In the genomic region with DNA sequence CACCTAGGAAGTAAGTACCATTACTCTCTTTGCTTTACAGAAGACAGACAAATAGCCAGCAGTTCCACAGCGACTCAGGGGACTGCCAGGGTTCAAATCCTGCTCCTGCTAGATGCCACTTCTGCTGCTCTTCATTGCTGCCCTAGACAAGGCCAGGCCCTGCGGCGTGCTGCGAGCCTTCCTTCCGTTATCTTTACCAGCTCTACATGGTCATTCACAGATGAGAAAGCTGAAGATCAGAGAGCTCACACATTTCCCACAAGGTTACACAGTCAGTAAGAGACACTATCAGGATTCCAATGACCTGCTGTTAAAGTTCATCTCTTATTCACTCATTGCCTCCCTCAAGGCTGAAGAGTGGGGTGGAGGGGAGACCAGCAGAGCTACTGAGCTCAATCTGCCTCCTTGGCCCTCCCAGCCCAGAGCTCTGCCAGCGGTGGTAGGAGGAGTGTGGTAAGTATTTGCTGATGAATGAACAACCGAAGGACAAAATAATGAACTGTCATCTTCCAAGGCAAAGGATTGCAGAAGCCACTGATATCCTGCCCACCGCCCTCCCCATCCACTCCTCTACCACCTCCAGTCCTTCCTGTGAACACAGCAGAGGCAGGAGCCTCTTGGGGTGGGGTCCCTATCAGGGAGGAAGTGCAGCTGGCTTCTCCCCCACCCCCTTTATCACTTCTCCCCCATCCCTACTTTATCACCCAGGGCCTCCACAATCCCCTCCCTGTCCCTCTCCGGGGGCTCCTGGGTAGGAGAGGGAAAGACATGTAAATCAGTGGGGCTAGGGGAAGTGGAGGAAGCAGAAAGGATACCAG, we compare ENCODE assay signal across 14 cellular contexts. TPM values are rescaled to one million over a fixed set of nuclear protein-coding genes. Genes with fewer than 3 reads are reported as not detected.
A peak's percentile ranks its signal among the peaks of the same experiment; 100 is the strongest.
DNase-seq lines count a peak whose midpoint lies in the region; ATAC-seq and TF ChIP-seq lines count a peak whose summit lies in the region.
"Had no signal": no experiment of that assay in that cellular context is flagged by ENCODE, and none has a peak within 500 bp of the region (broad histone marks: within the 10 kb centered on the region; RNA-seq: fewer than 3 reads in every experiment).

No MANE protein-coding gene starts in this region.

- peak overlapping the region; percentile 97 for H3K27ac Mint-ChIP-seq in activated T-cell treated with anti-CD3 and anti-CD28 coated beads, Interleukin-2, amount 50 U/mL, for 24 hours
- peak overlapping the region; percentile 91 for H3K27ac Mint-ChIP-seq in stimulated activated memory B cell treated with anti-CD40 and anti-IgM and Interleukin-4, amounts not matched to agents 10 μg/mL and 1 μg/mL and 100 μg/mL, for 72 hours
- H3K27ac Mint-ChIP-seq: GM23338, progenitor cell of endocrine pancreas had no signal

- peak overlapping the region; percentile 3 for H3K4me3 Mint-ChIP-seq in activated T-cell treated with anti-CD3 and anti-CD28 coated beads, Interleukin-2, amount 50 U/mL, for 24 hours
- H3K4me3 Mint-ChIP-seq in activated T-cell treated with anti-CD3 and anti-CD28 coated beads, Interleukin-2, amount 50 U/mL, for 4 hours: no peak overlapping the region
- no peak overlapping the region for H3K4me3 Mint-ChIP-seq in stimulated activated memory B cell treated with anti-CD40 and anti-IgM and Interleukin-4, amounts not matched to agents 10 μg/mL and 1 μg/mL and 100 μg/mL, for 72 hours
- H3K4me3 Mint-ChIP-seq: GM23338 had no signal

- DNase-seq in activated T-cell treated with anti-CD3 and anti-CD28 coated beads, Interleukin-2, amount 50 U/mL, for 24 hours: no peak
- DNase-seq in activated T-cell treated with anti-CD3 and anti-CD28 coated beads, Interleukin-2, amount 50 U/mL, for 4 hours: no peak
- DNase-seq in RWPE1 (ENCODE audit: low spot score) (no peak), amniotic epithelial cell (ENCODE audit: low read depth) (peak; percentile 63), transverse colon (no peak)
- DNase-seq: activated gamma-delta T cell treated with Interleukin-2 at 50 U/mL for 16 hours, colonic mucosa, MM.1S had no signal

- H3K9me3 Mint-ChIP-seq in activated T-cell treated with anti-CD3 and anti-CD28 coated beads, Interleukin-2, amount 50 U/mL, for 24 hours: no peaks in the 10 kb centered on the region
- no peaks in the 10 kb centered on the region for H3K9me3 Mint-ChIP-seq in activated T-cell treated with anti-CD3 and anti-CD28 coated beads, Interleukin-2, amount 50 U/mL, for 4 hours
- no peaks in the 10 kb centered on the region for H3K9me3 Mint-ChIP-seq in stimulated activated memory B cell treated with anti-CD40 and anti-IgM and Interleukin-4, amounts not matched to agents 10 μg/mL and 1 μg/mL and 100 μg/mL, for 72 hours
- H3K9me3 Mint-ChIP-seq: GM23338 had no signal

- in situ Hi-C loops in transverse colon (cut with MboI; ENCODE audit: low pct_ligation_motif_present in 1 of 4, low pct_unique_long_range_greater_than_20kb in 1 of 4, low sequenced_read_pairs in 3 of 4): loop anchor here (5.0 to 25.0 kb wide), 4 partner anchors 50 to 122 kb away; a partner anchor contains a TSS

- H3K36me3 Mint-ChIP-seq in activated T-cell treated with anti-CD3 and anti-CD28 coated beads, Interleukin-2, amount 50 U/mL, for 24 hours (ENCODE audit: low read depth): no peaks in the 10 kb centered on the region
- H3K36me3 Mint-ChIP-seq in activated T-cell treated with anti-CD3 and anti-CD28 coated beads, Interleukin-2, amount 50 U/mL, for 4 hours (ENCODE audit: insufficient read depth): no peaks in the 10 kb centered on the region
- no peaks in the 10 kb centered on the region for H3K36me3 Mint-ChIP-seq in stimulated activated memory B cell treated with anti-CD40 and anti-IgM and Interleukin-4, amounts not matched to agents 10 μg/mL and 1 μg/mL and 100 μg/mL, for 72 hours

- WGBS in transverse colon (ENCODE audit: low coverage in 1 of 2), 2 donors: 90% methylated on average over 9 of the region's 9 CpGs; no CpG with 5 or more reads in 1 of the 2 donors

- H3K27ac ChIP-seq in RWPE1 (peak overlapping the region; percentile 61), transverse colon (no peak overlapping the region)
- H3K27ac ChIP-seq: colonic mucosa had no signal

- H3K36me3 ChIP-seq in transverse colon: no peaks in the 10 kb centered on the region
- H3K36me3 ChIP-seq: colonic mucosa had no signal

- peaks cover 90% of the 10 kb centered on the region for H3K4me1 Mint-ChIP-seq in activated T-cell treated with anti-CD3 and anti-CD28 coated beads, Interleukin-2, amount 50 U/mL, for 24 hours (ENCODE audit: low read depth)
- H3K4me1 Mint-ChIP-seq in activated T-cell treated with anti-CD3 and anti-CD28 coated beads, Interleukin-2, amount 50 U/mL, for 4 hours (ENCODE audit: low read depth): peaks cover 80% of the 10 kb centered on the region
- peaks cover 75% of the 10 kb centered on the region for H3K4me1 Mint-ChIP-seq in stimulated activated memory B cell treated with anti-CD40 and anti-IgM and Interleukin-4, amounts not matched to agents 10 μg/mL and 1 μg/mL and 100 μg/mL, for 72 hours

- H3K9me3 ChIP-seq in transverse colon: no peaks in the 10 kb centered on the region
- H3K9me3 ChIP-seq: colonic mucosa had no signal

- CTCF ChIA-PET in RWPE1 (lab: Yijun Ruan, JAX): interaction anchor here (0.5 to 0.8 kb wide), 5 partner anchors 43 to 837 kb away, joined by 3 to 5 read pairs (median 3); a partner anchor contains a TSS

- no peak for ATAC-seq in activated T-cell treated with anti-CD3 and anti-CD28 coated beads, Interleukin-2, amount 50 U/mL, for 4 hours
- ATAC-seq in stimulated activated memory B cell treated with anti-CD40 and anti-IgM and Interleukin-4, amounts not matched to agents 10 μg/mL and 1 μg/mL and 100 μg/mL, for 72 hours: no peak
- ATAC-seq in HG02870 (IDR thresholded peaks at IDR 0.05; ENCODE audit: unreplicated experiment): no peak
- ATAC-seq in GM19455 (IDR thresholded peaks at IDR 0.05; ENCODE audit: unreplicated experiment): no peak
- ATAC-seq: GM23338 had no signal

- no peak for TF ChIP-seq POLR2A in transverse colon (IDR thresholded peaks at IDR 0.05)

- TF ChIP-seq CTCF in RWPE1 (conservative IDR thresholded peaks at IDR 0.05; ENCODE audit: low read depth) (no peak), transverse colon (IDR thresholded peaks at IDR 0.05) (no peak)

- TF ChIP-seq EP300 in transverse colon (IDR thresholded peaks at IDR 0.05; ENCODE audit: low read depth): no peak

- POLR2A ChIA-PET in RWPE1 (lab: Yijun Ruan, JAX; ENCODE audit: low non-redundant PET): no interaction called here

- H3K4me3 ChIP-seq in transverse colon: no peak overlapping the region
- H3K4me3 ChIP-seq: colonic mucosa, GM23338, lung had no signal

- H3K27me3 Mint-ChIP-seq in activated T-cell treated with anti-CD3 and anti-CD28 coated beads, Interleukin-2, amount 50 U/mL, for 24 hours: no peaks in the 10 kb centered on the region
- H3K27me3 Mint-ChIP-seq in activated T-cell treated with anti-CD3 and anti-CD28 coated beads, Interleukin-2, amount 50 U/mL, for 4 hours (ENCODE audit: low read depth): no peaks in the 10 kb centered on the region
- H3K27me3 Mint-ChIP-seq in stimulated activated memory B cell treated with anti-CD40 and anti-IgM and Interleukin-4, amounts not matched to agents 10 μg/mL and 1 μg/mL and 100 μg/mL, for 72 hours: no peaks in the 10 kb centered on the region

- peaks cover 2 to 10% (median 2%) of the 10 kb centered on the region in 4 donors for H3K4me1 ChIP-seq in transverse colon

- intact Hi-C loops in transverse colon (cut with DNase I; ENCODE audit: low total_unique reads): loop anchor here (5.0 kb wide), 1 partner anchor 117 kb away; no protein-coding TSS in a partner anchor

- no peaks in the 10 kb centered on the region for H3K27me3 ChIP-seq in transverse colon
- H3K27me3 ChIP-seq: colonic mucosa had no signal

RNA-seq across cellular contexts. Expression of a gene that starts 14.7 kb away (rescaled TPM):
- 100 to 1,000 TPM; 168 to 199 (median 199) TPM for total RNA-seq in activated T-cell treated with anti-CD3 and anti-CD28 coated beads, Interleukin-2, amount 50 U/mL, for 4 hours
- 100 to 1,000 TPM in 1 of 4 donors, 10 to 100 TPM in 3; 19.4 to 133 (median 28.3) TPM for total RNA-seq in transverse colon
